Comparison of ENCODE assay signal across 11 cellular contexts in genomic region chr1:22104865-22105437, GRCh38. TPM values are rescaled to one million over a fixed set of nuclear protein-coding genes. Genes with fewer than 3 reads are reported as not detected.
A peak's percentile ranks its signal among the peaks of the same experiment; 100 is the strongest.
DNase-seq lines count a peak whose midpoint lies in the region; ATAC-seq and TF ChIP-seq lines count a peak whose summit lies in the region.
"Had no signal": no experiment of that assay in that cellular context is flagged by ENCODE, and none has a peak within 500 bp of the region (broad histone marks: within the 10 kb centered on the region; RNA-seq: fewer than 3 reads in every experiment).

No MANE protein-coding gene starts in this region.

- no peaks in the 10 kb centered on the region for H3K9me3 ChIP-seq in neutrophil
- H3K9me3 ChIP-seq: mucosa of descending colon had no signal

- no peak for TF ChIP-seq CTCF in neutrophil (IDR thresholded peaks at IDR 0.05)

- peak; percentile 72 for ATAC-seq in activated CD4-positive, alpha-beta T cell treated with anti-CD3 and anti-CD28 coated beads for 36 hours
- no peak for ATAC-seq in GM18867 (IDR thresholded peaks at IDR 0.05; ENCODE audit: unreplicated experiment)

- H3K27me3 Mint-ChIP-seq in activated CD4-positive, alpha-beta T cell treated with anti-CD3 and anti-CD28 coated beads for 36 hours: no peaks in the 10 kb centered on the region
- H3K27me3 Mint-ChIP-seq in T-helper 1 cell treated with Interleukin-12 subunit alpha and Interleukin-12 subunit beta and Interleukin-4 antibody, amounts not matched to agents 30 μg/mL and 1 μg/mL, for 36 hours (ENCODE audit: low read depth): no peaks in the 10 kb centered on the region

- H3K4me3 ChIP-seq in neutrophil (ENCODE audit: low read depth in 1 of 2, low read length in 1 of 2): no peak overlapping the region
- H3K4me3 ChIP-seq: dorsolateral prefrontal cortex, mucosa of descending colon had no signal

- POLR2A ChIA-PET in activated CD4-positive, alpha-beta T cell treated with anti-CD3 and anti-CD28 coated beads for 36 hours (lab: Charles Lee): interaction anchor here (1.1 kb wide), 1 partner anchor 80 kb away, joined by 3 read pairs; no protein-coding TSS in a partner anchor

- H3K27me3 ChIP-seq in neutrophil: no peaks in the 10 kb centered on the region
- H3K27me3 ChIP-seq: dorsolateral prefrontal cortex had no signal

- no peak overlapping the region for H3K4me3 Mint-ChIP-seq in activated CD4-positive, alpha-beta T cell treated with anti-CD3 and anti-CD28 coated beads for 36 hours
- H3K4me3 Mint-ChIP-seq in T-helper 1 cell treated with Interleukin-12 subunit alpha and Interleukin-12 subunit beta and Interleukin-4 antibody, amounts not matched to agents 30 μg/mL and 1 μg/mL, for 36 hours: peak overlapping the region; percentile 16

- peak; percentile 70 for DNase-seq in activated CD4-positive, alpha-beta T cell treated with anti-CD3 and anti-CD28 coated beads for 36 hours
- no peak for DNase-seq in activated CD4-positive, alpha-beta T cell treated with anti-CD3 and anti-CD28 coated beads for 1 hour
- DNase-seq in activated effector memory CD4-positive, alpha-beta T cell treated with anti-CD3 and anti-CD28 coated beads, Interleukin-2, amount 50 U/mL, for 16 hours: peak; percentile 78
- DNase-seq in NCI-H2081 (lab: John Stamatoyannopoulos, UW) (no peak), occipital lobe (lab: John Stamatoyannopoulos, UW) (no peak)

- peak overlapping the region; percentile 3 for H3K27ac ChIP-seq in neutrophil
- H3K27ac ChIP-seq: KMS-11 had no signal

- H3K36me3 ChIP-seq in neutrophil: peaks cover 66% of the 10 kb centered on the region

- peak overlapping the region; percentile 86 for H3K27ac Mint-ChIP-seq in activated CD4-positive, alpha-beta T cell treated with anti-CD3 and anti-CD28 coated beads for 36 hours
- peak overlapping the region; percentile 83 for H3K27ac Mint-ChIP-seq in T-helper 1 cell treated with Interleukin-12 subunit alpha and Interleukin-12 subunit beta and Interleukin-4 antibody, amounts not matched to agents 30 μg/mL and 1 μg/mL, for 36 hours

- no peaks in the 10 kb centered on the region for H3K4me1 ChIP-seq in neutrophil (ENCODE audit: control insufficient read depth in 1 of 2, insufficient read depth in 1 of 2, low read depth in 1 of 2, low read length in 1 of 2)

- peaks cover 52% of the 10 kb centered on the region for H3K36me3 Mint-ChIP-seq in activated CD4-positive, alpha-beta T cell treated with anti-CD3 and anti-CD28 coated beads for 36 hours (ENCODE audit: low read depth)
- H3K36me3 Mint-ChIP-seq in T-helper 1 cell treated with Interleukin-12 subunit alpha and Interleukin-12 subunit beta and Interleukin-4 antibody, amounts not matched to agents 30 μg/mL and 1 μg/mL, for 36 hours (ENCODE audit: low read depth): peaks cover 36% of the 10 kb centered on the region

- intact Hi-C loops in activated CD4-positive, alpha-beta T cell treated with anti-CD3 and anti-CD28 coated beads for 36 hours (cut with DNase I, micrococcal nuclease): loop anchor here (1.0 to 2.0 kb wide), 2 partner anchors 14 to 311 kb away; no protein-coding TSS in a partner anchor

- peaks cover 73% of the 10 kb centered on the region for H3K4me1 Mint-ChIP-seq in activated CD4-positive, alpha-beta T cell treated with anti-CD3 and anti-CD28 coated beads for 36 hours
- H3K4me1 Mint-ChIP-seq in T-helper 1 cell treated with Interleukin-12 subunit alpha and Interleukin-12 subunit beta and Interleukin-4 antibody, amounts not matched to agents 30 μg/mL and 1 μg/mL, for 36 hours (ENCODE audit: low read depth): peaks cover 42% of the 10 kb centered on the region

- CTCF ChIA-PET in activated CD4-positive, alpha-beta T cell treated with anti-CD3 and anti-CD28 coated beads for 36 hours (lab: Charles Lee): interaction anchor here (0.6 to 1.6 kb wide), 12 partner anchors 8 to 1158 kb away, joined by 3 to 7 read pairs (median 4); no protein-coding TSS in a partner anchor

- H3K9me3 Mint-ChIP-seq in activated CD4-positive, alpha-beta T cell treated with anti-CD3 and anti-CD28 coated beads for 36 hours (ENCODE audit: low read depth): peaks cover 2% of the 10 kb centered on the region
- no peaks in the 10 kb centered on the region for H3K9me3 Mint-ChIP-seq in T-helper 1 cell treated with Interleukin-12 subunit alpha and Interleukin-12 subunit beta and Interleukin-4 antibody, amounts not matched to agents 30 μg/mL and 1 μg/mL, for 36 hours

RNA-seq across cellular contexts. Expression of gene WNT4, which starts 37.9 kb away (rescaled TPM):
- not detected for total RNA-seq in activated CD4-positive, alpha-beta T cell treated with anti-CD3 and anti-CD28 coated beads for 36 hours
- 5.6 TPM for total RNA-seq in occipital lobe

RNA-seq across cellular contexts. Expression of gene CDC42, which starts 52.4 kb away (rescaled TPM):
- total RNA-seq in activated CD4-positive, alpha-beta T cell treated with anti-CD3 and anti-CD28 coated beads for 36 hours: 100 to 1,000 TPM; 298 to 339 TPM
- 765 TPM for total RNA-seq in occipital lobe

Comparison
In these comparisons a context has a peak if more than half of its experiments do, and no peak if none do; other contexts are left out.
1. DNase-seq: peak in activated CD4-positive, alpha-beta T cell treated with anti-CD3 and anti-CD28 coated beads for 36 hours (single experiment) and activated effector memory CD4-positive, alpha-beta T cell treated with anti-CD3 and anti-CD28 coated beads, Interleukin-2, amount 50 U/mL, for 16 hours (single experiment); none in activated CD4-positive, alpha-beta T cell treated with anti-CD3 and anti-CD28 coated beads for 1 hour (single experiment), NCI-H2081 (0 of 2) and occipital lobe (single experiment).